Comparison of ENCODE assay signal across 10 cellular contexts in the genomic region with DNA sequence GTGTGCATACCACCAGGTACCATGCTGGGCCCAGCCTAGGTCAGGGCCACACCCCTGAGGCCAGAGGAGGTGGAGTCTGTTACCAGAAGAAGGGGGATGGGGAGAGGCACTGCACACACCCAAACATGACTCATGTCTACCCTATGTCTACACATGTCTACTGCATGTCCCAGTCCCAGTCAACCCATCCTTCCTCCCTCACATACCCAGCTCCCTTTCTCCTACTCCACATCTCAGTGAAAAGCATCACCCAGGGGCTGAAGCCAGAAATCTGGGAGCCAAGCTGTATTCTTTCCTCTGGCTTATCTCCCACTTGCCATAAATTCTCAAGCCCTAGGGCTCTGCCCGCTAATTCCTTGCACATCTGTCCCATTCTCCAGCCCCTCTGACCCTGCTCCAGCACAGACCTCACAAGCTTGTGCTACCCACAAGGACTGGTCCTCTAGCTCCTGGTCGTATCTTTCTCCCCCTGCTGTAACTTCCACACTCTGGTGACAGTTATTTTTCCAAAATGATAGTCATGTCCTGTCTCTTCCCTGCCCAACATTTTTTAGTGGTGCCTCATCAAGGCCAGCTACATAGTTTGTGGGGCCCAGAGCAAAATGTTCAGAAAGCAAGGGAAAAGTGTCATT. TPM values are rescaled to one million over a fixed set of nuclear protein-coding genes. Genes with fewer than 3 reads are reported as not detected.
DNase-seq lines count a peak whose midpoint lies in the region; ATAC-seq lines count a peak whose summit lies in the region.
"Had no signal": no experiment of that assay in that cellular context is flagged by ENCODE, and none has a peak within 500 bp of the region (broad histone marks: within the 10 kb centered on the region; RNA-seq: fewer than 3 reads in every experiment).

No MANE protein-coding gene starts in this region.

- peak overlapping the region; percentile 83 for H3K4me2 ChIP-seq in skeletal muscle satellite cell (ENCODE audit: low read length)

- no peaks in the 10 kb centered on the region for H3K9me3 ChIP-seq in SJCRH30 (replicated peaks)
- H3K9me3 ChIP-seq in skeletal muscle satellite cell (replicated peaks; ENCODE audit: low read length), result no peaks in the 10 kb centered on the region

- DNase-seq in ELR (ENCODE audit: low read depth) (peak; percentile 93), SJCRH30 (peak in 1 of 2 experiments; percentile 22), DMS 273 (lab: John Stamatoyannopoulos, UW; ENCODE audit: unreplicated experiment) (no peak), T-helper 9 cell (no peak)
- DNase-seq: DND-41, hypothalamus had no signal

- H3K4me3 ChIP-seq in SJCRH30 (no peak overlapping the region), skeletal muscle satellite cell (ENCODE audit: low read length) (peak overlapping the region; percentile 59)

- ATAC-seq in esophagus mucosa, result peak; percentile 99
- no peak for ATAC-seq in HG02759 (IDR thresholded peaks at IDR 0.05; ENCODE audit: unreplicated experiment)
- no peak for ATAC-seq in HG02884 (IDR thresholded peaks at IDR 0.05; ENCODE audit: unreplicated experiment)

- H3K9ac ChIP-seq in skeletal muscle satellite cell (ENCODE audit: low read depth, low read length), result peak overlapping the region; percentile 82

- peak overlapping the region; percentile 42 for H3K27ac ChIP-seq in SJCRH30

- H3K4me1 ChIP-seq in SJCRH30 (peaks cover 4% of the 10 kb centered on the region; the same call in 1 of the 2 replicates), skeletal muscle satellite cell (ENCODE audit: control insufficient read depth, insufficient read depth, low read length) (peaks cover 61% of the 10 kb centered on the region)

- no peaks in the 10 kb centered on the region for H3K27me3 ChIP-seq in SJCRH30
- no peaks in the 10 kb centered on the region for H3K27me3 ChIP-seq in skeletal muscle satellite cell (ENCODE audit: control insufficient read depth, insufficient read depth, low read length)

- no peaks in the 10 kb centered on the region for H3K36me3 ChIP-seq in SJCRH30
- H3K36me3 ChIP-seq in skeletal muscle satellite cell (ENCODE audit: insufficient read depth, low read length), result no peaks in the 10 kb centered on the region

RNA-seq across cellular contexts. Expression of a gene that starts 18.0 kb away (rescaled TPM):
- total RNA-seq in SJCRH30 (2014; rRNA removed; shearing (Covaris generic)), result 16.1 and 17.3 TPM in 2 replicates
- 27.0 TPM for total RNA-seq in esophagus mucosa
- total RNA-seq in skeletal muscle satellite cell (2012; rRNA removed), result 26.9 and 36.5 TPM in 2 replicates
